9 cellular contexts compared by ENCODE assay signal in genomic region chr2:80304522-80304878, GRCh38. TPM values are rescaled to one million over a fixed set of nuclear protein-coding genes. Genes with fewer than 3 reads are reported as not detected.
DNase-seq lines count a peak whose midpoint lies in the region; ATAC-seq and TF ChIP-seq lines count a peak whose summit lies in the region.
"Had no signal": no experiment of that assay in that cellular context is flagged by ENCODE, and none has a peak within 500 bp of the region (broad histone marks: within the 10 kb centered on the region; RNA-seq: fewer than 3 reads in every experiment).

Gene LRRTM1, minus strand, starts transcription at chr2:80304752. Its CDS starts 933 bp downstream, at chr2:80303819.

- H3K9me3 ChIP-seq in fibroblast of lung (ENCODE audit: control insufficient read depth, insufficient read depth, low read depth, low read length) (no peaks in the 10 kb centered on the region), PC-9 (ENCODE audit: insufficient read depth, low read depth) (no peaks in the 10 kb centered on the region), prostate gland (no peaks in the 10 kb centered on the region)

- H3K79me2 ChIP-seq in fibroblast of lung (ENCODE audit: control insufficient read depth, insufficient read depth, low read length), result no peaks in the 10 kb centered on the region
- H3K79me2 ChIP-seq in PC-9 (ENCODE audit: low read depth), result no peaks in the 10 kb centered on the region

- POLR2A ChIA-PET in PC-9 (lab: Charles Lee; ENCODE audit: unreplicated experiment), result no interaction called here

- H2AFZ ChIP-seq in fibroblast of lung (ENCODE audit: low read length), result no peak within 1 kb of the TSS
- no peak within 1 kb of the TSS for H2AFZ ChIP-seq in PC-9

- H3K4me2 ChIP-seq in fibroblast of lung (ENCODE audit: extremely low read depth, insufficient read depth, low read length) (peak within 1 kb of the TSS; percentile 15), PC-9 (no peak within 1 kb of the TSS)

- peaks cover 2% of the 10 kb centered on the region for H3K36me3 Mint-ChIP-seq in neural crest cell (ENCODE audit: low read depth)

- ATAC-seq in GM21717 (IDR thresholded peaks at IDR 0.05; ENCODE audit: unreplicated experiment), result no peak
- no peak for ATAC-seq in HG02678 (IDR thresholded peaks at IDR 0.05; ENCODE audit: unreplicated experiment)

- H3K4me3 ChIP-seq in fibroblast of lung (replicated peaks in 1 of 4; ENCODE audit: control extremely low read depth in 1 of 4, insufficient read depth in 1 of 4, low read depth in 3 of 4, low read length in 4 of 4) (peak within 1 kb of the TSS in 2 of 4 experiments; percentile 22 to 36), PC-9 (no peak within 1 kb of the TSS), prostate gland (no peak within 1 kb of the TSS)

- 1% methylated on average over 32 of the region's 35 CpGs for WGBS in prostate gland

- DNase-seq in Ammon's horn (ENCODE audit: low spot score) (peak; percentile 78), NCI-H2227 treated with DMSO at 0.1 percent for 48 hours (lab: John Stamatoyannopoulos, UW) (peak; percentile 42), fibroblast of lung (ENCODE audit: low read depth in 2 of 2) (peak; percentile 11 to 21), neural crest cell (ENCODE audit: low read depth, low spot score) (peak; percentile 42), PC-9 (no peak), prostate gland (ENCODE audit: low spot score) (no peak)
- DNase-seq: activated T-cell treated with anti-CD3 and anti-CD28 coated beads, Interleukin-2, amount 50 U/mL, for 24 hours had no signal

- no peak within 1 kb of the TSS for H3K27ac ChIP-seq in fibroblast of lung (ENCODE audit: insufficient read depth, low read length)
- H3K27ac ChIP-seq in PC-9, result no peak within 1 kb of the TSS
- no peak within 1 kb of the TSS for H3K27ac ChIP-seq in prostate gland

- TF ChIP-seq CTCF in fibroblast of lung (conservative IDR thresholded peaks at IDR 0.05 in 1 of 2, IDR thresholded peaks at IDR 0.05 in 1 of 2; ENCODE audit: low read depth in 1 of 2, low read length in 2 of 2), result no peak
- TF ChIP-seq CTCF in neural crest cell (conservative IDR thresholded peaks at IDR 0.05), result no peak
- TF ChIP-seq CTCF in PC-9 (conservative IDR thresholded peaks at IDR 0.05), result no peak
- TF ChIP-seq CTCF in prostate gland (IDR thresholded peaks at IDR 0.05), result no peak

- H3K27me3 ChIP-seq in fibroblast of lung (ENCODE audit: control insufficient read depth, insufficient read depth, low read length), result peaks cover 25% of the 10 kb centered on the region
- H3K27me3 ChIP-seq in PC-9 (ENCODE audit: insufficient read depth, low read depth), result peaks cover 7% of the 10 kb centered on the region
- H3K27me3 ChIP-seq in prostate gland (replicated peaks; ENCODE audit: insufficient read depth), result peaks cover 20% of the 10 kb centered on the region

- H3K27me3 Mint-ChIP-seq in neural crest cell (ENCODE audit: low read depth), result peaks cover 82% of the 10 kb centered on the region

- no peak within 1 kb of the TSS for H3K9ac ChIP-seq in fibroblast of lung (ENCODE audit: insufficient read depth, low read length)

- H4K20me1 ChIP-seq in fibroblast of lung (ENCODE audit: control insufficient read depth, extremely low read depth, insufficient read depth, low read length), result no peaks in the 10 kb centered on the region
- no peaks in the 10 kb centered on the region for H4K20me1 ChIP-seq in PC-9 (ENCODE audit: insufficient read depth)

- H3F3A ChIP-seq in PC-9 (ENCODE audit: insufficient read depth, low read depth), result no peaks in the 10 kb centered on the region

- BruUV-seq in PC-9 (replicated peaks; lab: Mats Ljungman, UMichigan), result no TSS peak

- CTCF ChIA-PET in PC-9 (lab: Charles Lee), result no interaction called here

- H3K36me3 ChIP-seq in fibroblast of lung (ENCODE audit: control insufficient read depth, insufficient read depth, low read length), result no peaks in the 10 kb centered on the region
- H3K36me3 ChIP-seq in PC-9 (ENCODE audit: low read depth), result no peaks in the 10 kb centered on the region
- H3K36me3 ChIP-seq in prostate gland, result no peaks in the 10 kb centered on the region

- TF ChIP-seq POLR2A in prostate gland (IDR thresholded peaks at IDR 0.05), result no peak

- H3K4me1 ChIP-seq in fibroblast of lung (ENCODE audit: control insufficient read depth, extremely low read depth, insufficient read depth, low read length) (no peaks in the 10 kb centered on the region), PC-9 (replicated peaks; ENCODE audit: insufficient read depth) (no peaks in the 10 kb centered on the region), prostate gland (replicated peaks) (no peaks in the 10 kb centered on the region)

- peaks cover 30% of the 10 kb centered on the region for H3K4me1 Mint-ChIP-seq in neural crest cell

- no peaks in the 10 kb centered on the region for H3K9me3 Mint-ChIP-seq in neural crest cell

- intact Hi-C loops in PC-9 (cut with micrococcal nuclease; ENCODE audit: unreplicated experiment), result no loop called here
- intact Hi-C loops in prostate gland (cut with DNase I), result no loop called here

- no peaks in the 10 kb centered on the region for H3K9me2 ChIP-seq in PC-9 (ENCODE audit: insufficient read depth)

- peak within 1 kb of the TSS; percentile 82 for H3K27ac Mint-ChIP-seq in neural crest cell (ENCODE audit: unreplicated experiment)
- H3K27ac Mint-ChIP-seq: activated T-cell treated with anti-CD3 and anti-CD28 coated beads, Interleukin-2, amount 50 U/mL, for 24 hours had no signal

- peak within 1 kb of the TSS; percentile 92 for H3K4me3 Mint-ChIP-seq in neural crest cell
- H3K4me3 Mint-ChIP-seq: activated T-cell treated with anti-CD3 and anti-CD28 coated beads, Interleukin-2, amount 50 U/mL, for 24 hours had no signal

RNA-seq across cellular contexts. Expression of gene LRRTM1, which starts in this region (rescaled TPM):
- total RNA-seq in fibroblast of lung (not detected in 2 replicates), neural crest cell (1.4 and 1.5 TPM in 2 replicates), PC-9 (2021) (not detected in 2 replicates), prostate gland (1 to 10 TPM in 1 of 2 donors, not detected in 1; 1.8 TPM)
- not detected in 2 replicates for polyA plus RNA-seq in fibroblast of lung
- not detected in 2 replicates for polyA plus RNA-seq in fibroblast of lung (2012)
- polyA minus RNA-seq in fibroblast of lung (ENCODE audit: low replicate concordance), result not detected in 2 replicates

Comparison
In these comparisons a context has a peak if more than half of its experiments do, and no peak if none do; other contexts are left out.
1. Peak in DNase-seq and H3K4me2 ChIP-seq in fibroblast of lung; RNA of the gene not detected or under 1 TPM.
2. DNase-seq: peak in Ammon's horn (single experiment), NCI-H2227 treated with DMSO at 0.1 percent for 48 hours (single experiment) and neural crest cell (single experiment); none in PC-9 (0 of 2) and prostate gland (single experiment).